1 cellular context compared by ENCODE assay signal in genomic region chr7:137961200-137962177, GRCh38.
TF ChIP-seq lines count a peak whose summit lies in the region.

No MANE protein-coding gene starts in this region.

TF ChIP-seq in K562, 482 proteins besides CTCF, POLR2A, EP300 and RAD21 (continued from another document and continues in another):
- TF ChIP-seq ZBTB49 (CRISPR knock-in tag; IDR thresholded peaks at IDR 0.05; ENCODE audit: borderline replicate concordance) (no peak), ADNP (tag; IDR thresholded peaks at IDR 0.05) (no peak), TCF3 (CRISPR knock-in tag; IDR thresholded peaks at IDR 0.05) (no peak; the same call in 1 of the 2 replicates), RCOR1 (IDR thresholded peaks at IDR 0.05; ENCODE audit: borderline replicate concordance in 1 of 2, low read depth in 2 of 2, low read length in 2 of 2) (0 out of 4 replicates have a peak, but pooled peaks of 1 of the 2 experiments have one; percentile 20), ERF (CRISPR knock-in tag; IDR thresholded peaks at IDR 0.05) (no peak), KDM4B (IDR thresholded peaks at IDR 0.05; ENCODE audit: borderline replicate concordance in 2 of 2, low read depth in 1 of 2) (no peak), ZBTB5 (IDR thresholded peaks at IDR 0.05) (no peak), KAT2B (IDR thresholded peaks at IDR 0.05; ENCODE audit: low read depth, low read length) (no peak), PHF21A (IDR thresholded peaks at IDR 0.05; ENCODE audit: borderline replicate concordance, low read depth) (no peak), BRF2 (IDR thresholded peaks at IDR 0.05; ENCODE audit: borderline replicate concordance, insufficient read depth, insufficient read length) (no peak), RREB1 (CRISPR knock-in tag; IDR thresholded peaks at IDR 0.05) (peak; percentile 21; the same call in 1 of the 2 replicates), MAFK (IDR thresholded peaks at IDR 0.05; ENCODE audit: low read length) (peak; percentile 64), MTA1 (IDR thresholded peaks at IDR 0.05; ENCODE audit: borderline replicate concordance) (no peak), ZNF445 (CRISPR knock-in tag; IDR thresholded peaks at IDR 0.05; ENCODE audit: low read depth) (peak; percentile 19; the same call in 1 of the 2 replicates), MGA (IDR thresholded peaks at IDR 0.05) (no peak), PYGO2 (tag; IDR thresholded peaks at IDR 0.05) (no peak), KDM2B (CRISPR knock-in tag; IDR thresholded peaks at IDR 0.05) (no peak), ZNF639 (CRISPR knock-in tag; conservative IDR thresholded peaks at IDR 0.05 in 1 of 2, IDR thresholded peaks at IDR 0.05 in 1 of 2) (0 out of 4 replicates have a peak, but pooled peaks of 1 of the 2 experiments have one; percentile 19), SOX6 (IDR thresholded peaks at IDR 0.05) (no peak), UBTF (IDR thresholded peaks at IDR 0.05; ENCODE audit: borderline replicate concordance in 1 of 2, low read depth in 2 of 2, low read length in 2 of 2) (no peak), MTF1 (CRISPR knock-in tag; IDR thresholded peaks at IDR 0.05; ENCODE audit: borderline replicate concordance) (no peak)
